1 cellular context compared by ENCODE assay signal in the genomic region with DNA sequence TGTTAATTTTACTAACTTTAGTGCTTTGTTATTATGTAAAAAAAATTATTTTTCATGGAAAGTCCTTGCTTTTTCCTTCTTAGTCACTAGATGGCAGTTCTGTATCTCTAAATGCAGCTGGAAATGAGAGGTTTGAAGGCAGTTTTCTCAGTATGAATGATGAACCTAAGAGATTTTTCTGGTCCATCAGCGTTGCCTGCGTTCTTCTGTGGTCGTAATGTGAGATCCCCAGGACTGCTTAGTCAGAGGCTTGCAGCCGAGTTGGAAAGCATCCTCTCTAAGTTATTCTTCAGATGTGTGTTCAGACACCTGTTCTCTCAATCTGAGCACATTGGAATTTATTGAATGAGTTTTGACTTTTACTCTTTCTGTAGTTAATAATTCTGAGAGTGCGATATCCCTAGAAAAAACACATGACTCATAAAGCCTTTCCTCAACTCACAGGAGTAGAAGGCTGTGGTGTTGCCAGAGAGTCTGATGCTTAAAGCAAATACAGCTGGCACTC.
TF ChIP-seq lines count a peak whose summit lies in the region.

No MANE protein-coding gene starts in this region.

TF ChIP-seq in HEK293, 187 proteins besides CTCF, POLR2A, EP300 and RAD21 (continued from another document):
- TF ChIP-seq, protein P1, sequence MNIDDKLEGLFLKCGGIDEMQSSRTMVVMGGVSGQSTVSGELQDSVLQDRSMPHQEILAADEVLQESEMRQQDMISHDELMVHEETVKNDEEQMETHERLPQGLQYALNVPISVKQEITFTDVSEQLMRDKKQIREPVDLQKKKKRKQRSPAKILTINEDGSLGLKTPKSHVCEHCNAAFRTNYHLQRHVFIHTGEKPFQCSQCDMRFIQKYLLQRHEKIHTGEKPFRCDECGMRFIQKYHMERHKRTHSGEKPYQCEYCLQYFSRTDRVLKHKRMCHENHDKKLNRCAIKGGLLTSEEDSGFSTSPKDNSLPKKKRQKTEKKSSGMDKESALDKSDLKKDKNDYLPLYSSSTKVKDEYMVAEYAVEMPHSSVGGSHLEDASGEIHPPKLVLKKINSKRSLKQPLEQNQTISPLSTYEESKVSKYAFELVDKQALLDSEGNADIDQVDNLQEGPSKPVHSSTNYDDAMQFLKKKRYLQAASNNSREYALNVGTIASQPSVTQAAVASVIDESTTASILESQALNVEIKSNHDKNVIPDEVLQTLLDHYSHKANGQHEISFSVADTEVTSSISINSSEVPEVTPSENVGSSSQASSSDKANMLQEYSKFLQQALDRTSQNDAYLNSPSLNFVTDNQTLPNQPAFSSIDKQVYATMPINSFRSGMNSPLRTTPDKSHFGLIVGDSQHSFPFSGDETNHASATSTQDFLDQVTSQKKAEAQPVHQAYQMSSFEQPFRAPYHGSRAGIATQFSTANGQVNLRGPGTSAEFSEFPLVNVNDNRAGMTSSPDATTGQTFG (tag by site-specific recombination; IDR thresholded peaks at IDR 0.05; ENCODE audit: borderline replicate concordance), result no peak
- TF ChIP-seq, protein P2, sequence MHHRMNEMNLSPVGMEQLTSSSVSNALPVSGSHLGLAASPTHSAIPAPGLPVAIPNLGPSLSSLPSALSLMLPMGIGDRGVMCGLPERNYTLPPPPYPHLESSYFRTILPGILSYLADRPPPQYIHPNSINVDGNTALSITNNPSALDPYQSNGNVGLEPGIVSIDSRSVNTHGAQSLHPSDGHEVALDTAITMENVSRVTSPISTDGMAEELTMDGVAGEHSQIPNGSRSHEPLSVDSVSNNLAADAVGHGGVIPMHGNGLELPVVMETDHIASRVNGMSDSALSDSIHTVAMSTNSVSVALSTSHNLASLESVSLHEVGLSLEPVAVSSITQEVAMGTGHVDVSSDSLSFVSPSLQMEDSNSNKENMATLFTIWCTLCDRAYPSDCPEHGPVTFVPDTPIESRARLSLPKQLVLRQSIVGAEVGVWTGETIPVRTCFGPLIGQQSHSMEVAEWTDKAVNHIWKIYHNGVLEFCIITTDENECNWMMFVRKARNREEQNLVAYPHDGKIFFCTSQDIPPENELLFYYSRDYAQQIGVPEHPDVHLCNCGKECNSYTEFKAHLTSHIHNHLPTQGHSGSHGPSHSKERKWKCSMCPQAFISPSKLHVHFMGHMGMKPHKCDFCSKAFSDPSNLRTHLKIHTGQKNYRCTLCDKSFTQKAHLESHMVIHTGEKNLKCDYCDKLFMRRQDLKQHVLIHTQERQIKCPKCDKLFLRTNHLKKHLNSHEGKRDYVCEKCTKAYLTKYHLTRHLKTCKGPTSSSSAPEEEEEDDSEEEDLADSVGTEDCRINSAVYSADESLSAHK (tag by site-specific recombination; IDR thresholded peaks at IDR 0.05), result no peak
- TF ChIP-seq ZNF654 (tag by site-specific recombination; IDR thresholded peaks at IDR 0.05; ENCODE audit: low read depth) (peak; percentile 91), ZFP37 (tag by site-specific recombination; IDR thresholded peaks at IDR 0.05) (no peak), ZNF792 (tag by site-specific recombination; IDR thresholded peaks at IDR 0.05) (no peak), ZEB2 (tag by site-specific recombination; IDR thresholded peaks at IDR 0.05) (0 out of 2 replicates have a peak, but pooled peaks have one; percentile 16), TRIM28 (IDR thresholded peaks at IDR 0.05; ENCODE audit: borderline replicate concordance, low read length) (no peak), PRDM1 (tag by site-specific recombination; IDR thresholded peaks at IDR 0.05) (peak; percentile 34; the same call in 1 of the 2 replicates), WT1 (tag by site-specific recombination; IDR thresholded peaks at IDR 0.05) (no peak), SCRT2 (tag by site-specific recombination; IDR thresholded peaks at IDR 0.05) (0 out of 2 replicates have a peak, but pooled peaks have one; percentile 38), ZNF292 (tag by site-specific recombination; IDR thresholded peaks at IDR 0.05; ENCODE audit: borderline replicate concordance, low read depth) (no peak), ZXDB (tag by site-specific recombination; IDR thresholded peaks at IDR 0.05) (no peak), ZNF629 (tag by site-specific recombination; IDR thresholded peaks at IDR 0.05) (no peak), ZNF2 (tag by site-specific recombination; IDR thresholded peaks at IDR 0.05) (peak; percentile 72), ZNF433 (tag by site-specific recombination; IDR thresholded peaks at IDR 0.05; ENCODE audit: low read depth) (no peak)
- TF ChIP-seq, protein P3, sequence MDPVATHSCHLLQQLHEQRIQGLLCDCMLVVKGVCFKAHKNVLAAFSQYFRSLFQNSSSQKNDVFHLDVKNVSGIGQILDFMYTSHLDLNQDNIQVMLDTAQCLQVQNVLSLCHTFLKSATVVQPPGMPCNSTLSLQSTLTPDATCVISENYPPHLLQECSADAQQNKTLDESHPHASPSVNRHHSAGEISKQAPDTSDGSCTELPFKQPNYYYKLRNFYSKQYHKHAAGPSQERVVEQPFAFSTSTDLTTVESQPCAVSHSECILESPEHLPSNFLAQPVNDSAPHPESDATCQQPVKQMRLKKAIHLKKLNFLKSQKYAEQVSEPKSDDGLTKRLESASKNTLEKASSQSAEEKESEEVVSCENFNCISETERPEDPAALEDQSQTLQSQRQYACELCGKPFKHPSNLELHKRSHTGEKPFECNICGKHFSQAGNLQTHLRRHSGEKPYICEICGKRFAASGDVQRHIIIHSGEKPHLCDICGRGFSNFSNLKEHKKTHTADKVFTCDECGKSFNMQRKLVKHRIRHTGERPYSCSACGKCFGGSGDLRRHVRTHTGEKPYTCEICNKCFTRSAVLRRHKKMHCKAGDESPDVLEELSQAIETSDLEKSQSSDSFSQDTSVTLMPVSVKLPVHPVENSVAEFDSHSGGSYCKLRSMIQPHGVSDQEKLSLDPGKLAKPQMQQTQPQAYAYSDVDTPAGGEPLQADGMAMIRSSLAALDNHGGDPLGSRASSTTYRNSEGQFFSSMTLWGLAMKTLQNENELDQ (tag by site-specific recombination; IDR thresholded peaks at IDR 0.05; ENCODE audit: low read depth), result no peak
- TF ChIP-seq, protein P4, sequence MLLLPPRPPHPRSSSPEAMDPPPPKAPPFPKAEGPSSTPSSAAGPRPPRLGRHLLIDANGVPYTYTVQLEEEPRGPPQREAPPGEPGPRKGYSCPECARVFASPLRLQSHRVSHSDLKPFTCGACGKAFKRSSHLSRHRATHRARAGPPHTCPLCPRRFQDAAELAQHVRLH (tag by site-specific recombination; IDR thresholded peaks at IDR 0.05), result no peak
